ENCODE assay signal across 18 cellular contexts in genomic region chr22:39432361-39432811, GRCh38. TPM values are rescaled to one million over a fixed set of nuclear protein-coding genes. Genes with fewer than 3 reads are reported as not detected.
A peak's percentile ranks its signal among the peaks of the same experiment; 100 is the strongest.
DNase-seq lines count a peak whose midpoint lies in the region; ATAC-seq and TF ChIP-seq lines count a peak whose summit lies in the region.
"Had no signal": no experiment of that assay in that cellular context is flagged by ENCODE, and none has a peak within 500 bp of the region (broad histone marks: within the 10 kb centered on the region; RNA-seq: fewer than 3 reads in every experiment).

No MANE protein-coding gene starts in this region.

- 76 to 83% methylated on average over 10 of the region's 10 CpGs for WGBS in lung, 2 donors

- H3K9me2 ChIP-seq in MM.1S (replicated peaks; ENCODE audit: insufficient read depth, low read length): no peaks in the 10 kb centered on the region

- H4K20me1 ChIP-seq in MM.1S (ENCODE audit: insufficient read depth, low read length): no peaks in the 10 kb centered on the region

- TF ChIP-seq CTCF in MM.1S (IDR thresholded peaks at IDR 0.05; ENCODE audit: low read length) (no peak), lung (IDR thresholded peaks at IDR 0.05; ENCODE audit: control extremely low read depth, extremely low read depth) (no peak)

- H3K4me3 ChIP-seq in MM.1S (ENCODE audit: low read length) (no peak overlapping the region), lung (no peak overlapping the region), subcutaneous abdominal adipose tissue (ENCODE audit: low read depth in 1 of 5, low read length in 5 of 5) (no peak overlapping the region)
- H3K4me3 ChIP-seq: SJSA1, testis had no signal

- peak overlapping the region; percentile 49 for H3K4me2 ChIP-seq in MM.1S (ENCODE audit: low read depth, low read length)

- peak overlapping the region; percentile 70; the same call in 1 of the 2 replicates for H3K27ac ChIP-seq in MM.1S (ENCODE audit: low read length)
- H3K27ac ChIP-seq in caudate nucleus (ENCODE audit: low read depth, low read length): peak overlapping the region; percentile 94
- H3K27ac ChIP-seq in lung (ENCODE audit: low read depth in 1 of 2, low read length in 1 of 2): peak overlapping the region; percentile 78 to 90
- H3K27ac ChIP-seq in subcutaneous abdominal adipose tissue (ENCODE audit: low read depth, low read length): peak overlapping the region; percentile 81
- H3K27ac ChIP-seq: SJSA1, testis had no signal

- no peak for ATAC-seq in lung (ENCODE audit: insufficient read depth, low FRiP score)

- no peaks in the 10 kb centered on the region for H3K9me3 ChIP-seq in MM.1S (replicated peaks; ENCODE audit: insufficient read depth, low read length)
- no peaks in the 10 kb centered on the region for H3K9me3 ChIP-seq in lung (ENCODE audit: control insufficient read depth in 2 of 2, insufficient read depth in 1 of 2, low read length in 1 of 2)
- H3K9me3 ChIP-seq in subcutaneous abdominal adipose tissue (ENCODE audit: control insufficient read depth in 5 of 5, low read length in 5 of 5): no peaks in the 10 kb centered on the region
- H3K9me3 ChIP-seq: SJSA1, testis had no signal

- peaks cover 35% of the 10 kb centered on the region for H3F3A ChIP-seq in MM.1S (ENCODE audit: insufficient read depth, low read length)

- H3K9ac ChIP-seq in MM.1S (ENCODE audit: low read length) (no peak overlapping the region), subcutaneous abdominal adipose tissue (ENCODE audit: low read length in 5 of 5) (peak overlapping the region in 1 of 5 donors; percentile 58)

- peaks cover 6% of the 10 kb centered on the region; the same call in 1 of the 2 replicates for H3K36me3 ChIP-seq in MM.1S (replicated peaks; ENCODE audit: insufficient read depth, low read length)
- H3K36me3 ChIP-seq in lung (ENCODE audit: control insufficient read depth in 2 of 2, insufficient read depth in 2 of 2, low read length in 2 of 2): peaks cover 0 to 43% of the 10 kb centered on the region in 2 donors
- H3K36me3 ChIP-seq in subcutaneous abdominal adipose tissue (ENCODE audit: control insufficient read depth in 5 of 5, insufficient read depth in 5 of 5, low read length in 5 of 5): peaks cover 0 to 61% (median 48%) of the 10 kb centered on the region in 5 donors

- H3K27me3 ChIP-seq in MM.1S (replicated peaks; ENCODE audit: insufficient read depth, low read length) (no peaks in the 10 kb centered on the region), lung (ENCODE audit: control insufficient read depth, insufficient read depth) (no peaks in the 10 kb centered on the region), subcutaneous abdominal adipose tissue (ENCODE audit: control insufficient read depth in 5 of 5, insufficient read depth in 4 of 5, low read length in 5 of 5) (no peaks in the 10 kb centered on the region)
- H3K27me3 ChIP-seq: SJSA1, testis had no signal

- no peak for DNase-seq in MM.1S
- DNase-seq in caudate nucleus (lab: John Stamatoyannopoulos, UW): peak in 10 of 61 donors; percentile 9 to 47 (median 22)
- no peak for DNase-seq in lung (ENCODE audit: low spot score)
- no peak for DNase-seq in cerebellar cortex (ENCODE audit: low spot score)
- DNase-seq in retina: no peak
- DNase-seq in hepatic stellate cell (ENCODE audit: low spot score): no peak
- DNase-seq in A172 (ENCODE audit: low spot score): no peak
- DNase-seq: activated CD4-positive, alpha-beta T cell treated with anti-CD3 and anti-CD28 coated beads, Interleukin-2, amount 50 U/mL, for 4 hours; Calu3; KBM-7; NCI-H1105; NCI-H2171 treated with DMSO at 0.1 percent for 48 hours; NK-92 treated with Interleukin-12 subunit alpha and Interleukin-12 subunit beta, amount 100 ng/mL, for 24 hours; occipital lobe; T1000; testis had no signal

- H3K4me1 ChIP-seq in MM.1S (ENCODE audit: low read length) (peaks cover 60% of the 10 kb centered on the region), lung (ENCODE audit: control insufficient read depth in 2 of 2, insufficient read depth in 2 of 2, low read length in 2 of 2) (peaks cover 8 to 10% of the 10 kb centered on the region in 2 donors), subcutaneous abdominal adipose tissue (ENCODE audit: control insufficient read depth in 5 of 5, insufficient read depth in 5 of 5, low read length in 5 of 5) (peaks cover 2 to 34% (median 16%) of the 10 kb centered on the region in 5 donors)

- H2AFZ ChIP-seq in MM.1S (ENCODE audit: low read length): no peak overlapping the region

- peaks cover 30% of the 10 kb centered on the region for H3K79me2 ChIP-seq in MM.1S (ENCODE audit: low read length)

RNA-seq across cellular contexts. Expression of gene MGAT3, which starts 24.4 kb away (rescaled TPM):
- 10 to 100 TPM in 1 of 2 donors, 1 to 10 TPM in 1; 5.8 to 19.4 TPM for total RNA-seq in lung
- polyA plus RNA-seq in lung: 1 to 10 TPM; 5.6 to 6.0 TPM
- 1.3 and 3.1 TPM in 2 replicates for total RNA-seq in A172 (2014; rRNA removed; shearing (Covaris generic))

RNA-seq across cellular contexts. Expression of gene TAB1, which starts 32.8 kb away (rescaled TPM):
- total RNA-seq in lung: 10 to 100 TPM; 20.2 to 29.7 TPM
- polyA plus RNA-seq in lung: 10 to 100 TPM; 13.9 to 16.4 TPM
- 5.8 and 6.3 TPM in 2 replicates for total RNA-seq in A172 (2014; rRNA removed; shearing (Covaris generic))
